Comparison of ENCODE assay signal across 1 cellular context in the genomic region with DNA sequence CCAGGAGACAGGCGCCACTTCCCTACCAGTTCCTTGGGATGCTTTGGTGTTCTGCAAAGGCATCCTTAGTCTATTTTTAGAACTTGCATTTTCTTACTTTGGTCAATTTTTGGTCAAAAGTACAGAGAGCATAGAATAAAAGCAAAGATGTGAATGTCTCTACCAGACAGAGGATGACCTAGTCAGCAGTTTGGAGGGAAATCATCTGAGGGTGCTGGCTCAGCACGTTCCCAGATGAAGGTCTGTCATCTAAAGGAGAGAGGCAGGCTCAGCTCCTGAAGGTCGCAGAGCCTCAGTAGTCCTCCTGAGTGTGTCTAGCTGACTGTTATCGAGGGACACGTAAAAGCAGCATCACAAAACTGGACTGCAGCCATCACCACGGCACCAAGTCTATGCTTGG.
A peak's percentile ranks its signal among the peaks of the same experiment; 100 is the strongest.
TF ChIP-seq lines count a peak whose summit lies in the region.

No MANE protein-coding gene starts in this region.

TF ChIP-seq in HepG2, 621 proteins besides CTCF, POLR2A, EP300 and RAD21:
- TF ChIP-seq THYN1 (CRISPR knock-in tag; IDR thresholded peaks at IDR 0.05; ENCODE audit: borderline replicate concordance, low read depth) = no peak
- TF ChIP-seq MAFF (IDR thresholded peaks at IDR 0.05; ENCODE audit: low read depth, low read length) = peak; percentile 51
- peak; percentile 38 to 67; a peak in 3 of 4 replicates for TF ChIP-seq MAFK (conservative IDR thresholded peaks at IDR 0.05 in 1 of 2, IDR thresholded peaks at IDR 0.05 in 1 of 2; ENCODE audit: low read length in 2 of 2)
